Comparison of ENCODE assay signal across 9 cellular contexts in genomic region chr7:147547252-147547897, GRCh38.
DNase-seq lines count a peak whose midpoint lies in the region; ATAC-seq and TF ChIP-seq lines count a peak whose summit lies in the region.
"Had no signal": no experiment of that assay in that cellular context is flagged by ENCODE, and none has a peak within 500 bp of the region (broad histone marks: within the 10 kb centered on the region; RNA-seq: fewer than 3 reads in every experiment).

No MANE protein-coding gene starts in this region.

- POLR2A ChIA-PET in activated naive CD8-positive, alpha-beta T cell treated with anti-CD3 and anti-CD28 coated beads, Interleukin-2, amount 10 ng/mL, durations not matched to agents 7 days and 5 days (lab: Charles Lee) = no interaction called here

- no peaks in the 10 kb centered on the region for H3K27me3 Mint-ChIP-seq in activated naive CD8-positive, alpha-beta T cell treated with anti-CD3 and anti-CD28 coated beads, Interleukin-2, amount 10 ng/mL, durations not matched to agents 7 days and 5 days
- H3K27me3 Mint-ChIP-seq in activated naive CD8-positive, alpha-beta T cell treated with anti-CD3 and anti-CD28 coated beads for 36 hours = no peaks in the 10 kb centered on the region
- no peaks in the 10 kb centered on the region for H3K27me3 Mint-ChIP-seq in effector memory CD8-positive, alpha-beta T cell
- H3K27me3 Mint-ChIP-seq: activated naive CD4-positive, alpha-beta T cell treated with anti-CD3 and anti-CD28 coated beads, Interleukin-2, amount 50 U/mL, for 24 hours had no signal

- 84% methylated on average over 6 of the region's 6 CpGs for WGBS in suprapubic skin

- TF ChIP-seq CTCF in suprapubic skin (IDR thresholded peaks at IDR 0.05) = no peak

- no peaks in the 10 kb centered on the region for H3K4me1 Mint-ChIP-seq in activated naive CD8-positive, alpha-beta T cell treated with anti-CD3 and anti-CD28 coated beads, Interleukin-2, amount 10 ng/mL, durations not matched to agents 7 days and 5 days
- H3K4me1 Mint-ChIP-seq in activated naive CD8-positive, alpha-beta T cell treated with anti-CD3 and anti-CD28 coated beads for 36 hours = no peaks in the 10 kb centered on the region
- no peaks in the 10 kb centered on the region for H3K4me1 Mint-ChIP-seq in effector memory CD8-positive, alpha-beta T cell (ENCODE audit: low read depth in 2 of 2)
- H3K4me1 Mint-ChIP-seq: activated naive CD4-positive, alpha-beta T cell treated with anti-CD3 and anti-CD28 coated beads, Interleukin-2, amount 50 U/mL, for 24 hours had no signal

- no peaks in the 10 kb centered on the region for H3K36me3 ChIP-seq in suprapubic skin

- TF ChIP-seq EP300 in suprapubic skin (IDR thresholded peaks at IDR 0.05) = no peak

- no peaks in the 10 kb centered on the region for H3K27me3 ChIP-seq in suprapubic skin

- no peak overlapping the region for H3K27ac Mint-ChIP-seq in activated naive CD8-positive, alpha-beta T cell treated with anti-CD3 and anti-CD28 coated beads, Interleukin-2, amount 10 ng/mL, durations not matched to agents 7 days and 5 days
- H3K27ac Mint-ChIP-seq in activated naive CD8-positive, alpha-beta T cell treated with anti-CD3 and anti-CD28 coated beads for 36 hours = no peak overlapping the region
- H3K27ac Mint-ChIP-seq in effector memory CD8-positive, alpha-beta T cell = no peak overlapping the region
- H3K27ac Mint-ChIP-seq: activated naive CD4-positive, alpha-beta T cell treated with anti-CD3 and anti-CD28 coated beads, Interleukin-2, amount 50 U/mL, for 24 hours had no signal

- peaks cover 4% of the 10 kb centered on the region for H3K9me3 Mint-ChIP-seq in activated naive CD8-positive, alpha-beta T cell treated with anti-CD3 and anti-CD28 coated beads, Interleukin-2, amount 10 ng/mL, durations not matched to agents 7 days and 5 days
- H3K9me3 Mint-ChIP-seq in activated naive CD8-positive, alpha-beta T cell treated with anti-CD3 and anti-CD28 coated beads for 36 hours = peaks cover 13% of the 10 kb centered on the region
- H3K9me3 Mint-ChIP-seq in effector memory CD8-positive, alpha-beta T cell = peaks cover 18 to 27% of the 10 kb centered on the region in 2 donors

- ATAC-seq in activated naive CD8-positive, alpha-beta T cell treated with anti-CD3 and anti-CD28 coated beads, Interleukin-2, amount 10 ng/mL, durations not matched to agents 7 days and 5 days (ENCODE audit: low read depth) = no peak
- ATAC-seq in stimulated activated naive CD8-positive, alpha-beta T cell treated with anti-CD3 and anti-CD28 coated beads, Interleukin-15, Interleukin-2, amounts not matched to agents 100 U/mL and 50 U/mL, for 24 hours = no peak
- no peak for ATAC-seq in effector memory CD8-positive, alpha-beta T cell (replicated peaks)
- no peak for ATAC-seq in activated CD4-positive, CD25-positive, alpha-beta regulatory T cell treated with anti-CD3 and anti-CD28 coated beads, Interleukin-2, amount 50 U/mL, for 24 hours

- peak; percentile 33 for DNase-seq in activated naive CD8-positive, alpha-beta T cell treated with anti-CD3 and anti-CD28 coated beads, Interleukin-2, amount 10 ng/mL, durations not matched to agents 7 days and 5 days
- DNase-seq in activated naive CD8-positive, alpha-beta T cell treated with anti-CD3 and anti-CD28 coated beads for 36 hours = no peak
- DNase-seq in NCI-H460 (ENCODE audit: extremely low read depth, low read depth) (peak; percentile 7), ecto neural progenitor cell (ENCODE audit: low spot score) (peak; percentile 52), suprapubic skin (ENCODE audit: low spot score in 2 of 2) (no peak)
- DNase-seq in stimulated activated naive CD8-positive, alpha-beta T cell treated with anti-CD3 and anti-CD28 coated beads, Interleukin-15, Interleukin-2, amounts not matched to agents 100 U/mL and 50 U/mL, for 24 hours = peak; percentile 9
- DNase-seq in effector memory CD8-positive, alpha-beta T cell = no peak

- H3K4me3 ChIP-seq in suprapubic skin = no peak overlapping the region

- H3K27ac ChIP-seq in suprapubic skin = no peak overlapping the region

- H3K4me3 Mint-ChIP-seq in activated naive CD8-positive, alpha-beta T cell treated with anti-CD3 and anti-CD28 coated beads, Interleukin-2, amount 10 ng/mL, durations not matched to agents 7 days and 5 days = no peak overlapping the region
- H3K4me3 Mint-ChIP-seq in activated naive CD8-positive, alpha-beta T cell treated with anti-CD3 and anti-CD28 coated beads for 36 hours = no peak overlapping the region
- H3K4me3 Mint-ChIP-seq in effector memory CD8-positive, alpha-beta T cell = no peak overlapping the region
- H3K4me3 Mint-ChIP-seq: activated naive CD4-positive, alpha-beta T cell treated with anti-CD3 and anti-CD28 coated beads, Interleukin-2, amount 50 U/mL, for 24 hours had no signal

- no peaks in the 10 kb centered on the region for H3K9me3 ChIP-seq in suprapubic skin

- no peak for TF ChIP-seq POLR2A in suprapubic skin (IDR thresholded peaks at IDR 0.05)

- no peaks in the 10 kb centered on the region for H3K4me1 ChIP-seq in suprapubic skin

- no peaks in the 10 kb centered on the region for H3K36me3 Mint-ChIP-seq in activated naive CD8-positive, alpha-beta T cell treated with anti-CD3 and anti-CD28 coated beads, Interleukin-2, amount 10 ng/mL, durations not matched to agents 7 days and 5 days
- H3K36me3 Mint-ChIP-seq in activated naive CD8-positive, alpha-beta T cell treated with anti-CD3 and anti-CD28 coated beads for 36 hours = peaks cover 1% of the 10 kb centered on the region
- no peaks in the 10 kb centered on the region for H3K36me3 Mint-ChIP-seq in effector memory CD8-positive, alpha-beta T cell (ENCODE audit: insufficient read depth)
- H3K36me3 Mint-ChIP-seq: activated naive CD4-positive, alpha-beta T cell treated with anti-CD3 and anti-CD28 coated beads, Interleukin-2, amount 50 U/mL, for 24 hours had no signal

Comparison
In these comparisons a context has a peak if more than half of its experiments do, and no peak if none do; other contexts are left out.
1. DNase-seq: peak in activated naive CD8-positive, alpha-beta T cell treated with anti-CD3 and anti-CD28 coated beads, Interleukin-2, amount 10 ng/mL, durations not matched to agents 7 days and 5 days (single experiment), NCI-H460 (single experiment), ecto neural progenitor cell (single experiment) and stimulated activated naive CD8-positive, alpha-beta T cell treated with anti-CD3 and anti-CD28 coated beads, Interleukin-15, Interleukin-2, amounts not matched to agents 100 U/mL and 50 U/mL, for 24 hours (single experiment); none in activated naive CD8-positive, alpha-beta T cell treated with anti-CD3 and anti-CD28 coated beads for 36 hours (single experiment), effector memory CD8-positive, alpha-beta T cell (0 of 3) and suprapubic skin (0 of 2).